In the genomic region with DNA sequence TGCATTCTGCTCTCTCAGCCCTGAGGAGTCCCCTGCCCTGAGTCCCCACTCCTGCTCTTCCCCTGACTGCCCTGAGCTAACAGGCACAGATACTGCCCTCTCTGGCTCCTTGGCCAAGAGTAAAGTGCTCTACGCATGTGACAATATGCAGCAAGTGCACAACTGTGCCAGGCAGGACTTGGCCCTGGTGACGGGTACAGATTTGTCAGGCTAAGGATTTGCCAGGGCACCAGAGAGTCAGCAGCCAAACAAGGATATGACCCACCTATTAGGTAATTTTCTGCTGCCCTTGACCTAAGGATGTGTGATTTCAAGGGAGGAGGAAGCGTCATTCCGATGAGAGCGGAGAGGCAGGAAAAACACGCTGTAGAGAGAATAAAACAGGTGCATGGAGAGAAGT, we compare ENCODE assay signal across 22 cellular contexts.
"Had no signal": no experiment of that assay in that cellular context is flagged by ENCODE, and none has a peak within 500 bp of the region (broad histone marks: within the 10 kb centered on the region; RNA-seq: fewer than 3 reads in every experiment).

No MANE protein-coding gene starts in this region.

- H3K36me3 Mint-ChIP-seq: naive B cell; stimulated activated memory B cell treated with anti-CD40 and anti-IgM and Interleukin-4, amounts not matched to agents 10 μg/mL and 1 μg/mL and 100 μg/mL, for 72 hours had no signal

- H3K27me3 Mint-ChIP-seq: activated CD4-positive, alpha-beta memory T cell treated with anti-CD3 and anti-CD28 coated beads, Interleukin-2, amount 10 ng/mL, durations not matched to agents 7 days and 5 days; stimulated activated memory B cell treated with anti-CD40 and anti-IgM and Interleukin-4, amounts not matched to agents 10 μg/mL and 1 μg/mL and 100 μg/mL, for 72 hours had no signal

- H3K27ac ChIP-seq: ascending aorta, ovary, thoracic aorta, upper lobe of left lung had no signal

- H3K9me3 ChIP-seq: ascending aorta, ovary, thoracic aorta, upper lobe of left lung had no signal

- H3K4me3 ChIP-seq: ascending aorta, ovary, smooth muscle cell, thoracic aorta, upper lobe of left lung had no signal

- H3K4me1 ChIP-seq: ascending aorta, upper lobe of left lung had no signal

- H3K27ac Mint-ChIP-seq: activated B cell treated with CpG ODN at 0.5 μM for 24 hours; activated CD4-positive, alpha-beta memory T cell treated with anti-CD3 and anti-CD28 coated beads, Interleukin-2, amount 10 ng/mL, durations not matched to agents 7 days and 5 days; dendritic cell treated with granulocyte-macrophage colony-stimulating factor and Interleukin-4, amounts not matched to agents 40 ng/mL and 50 ng/mL, for 4 days; naive B cell; stimulated activated memory B cell treated with anti-CD40 and anti-IgM and Interleukin-4, amounts not matched to agents 10 μg/mL and 1 μg/mL and 100 μg/mL, for 72 hours had no signal

- H3K9me3 Mint-ChIP-seq: activated B cell treated with CpG ODN at 0.5 μM for 24 hours; activated CD4-positive, alpha-beta memory T cell treated with anti-CD3 and anti-CD28 coated beads, Interleukin-2, amount 10 ng/mL, durations not matched to agents 7 days and 5 days; dendritic cell treated with granulocyte-macrophage colony-stimulating factor and Interleukin-4, amounts not matched to agents 40 ng/mL and 50 ng/mL, for 4 days had no signal

- H3K4me3 Mint-ChIP-seq: activated B cell treated with CpG ODN at 0.5 μM for 24 hours; activated CD4-positive, alpha-beta memory T cell treated with anti-CD3 and anti-CD28 coated beads, Interleukin-2, amount 10 ng/mL, durations not matched to agents 7 days and 5 days; dendritic cell treated with granulocyte-macrophage colony-stimulating factor and Interleukin-4, amounts not matched to agents 40 ng/mL and 50 ng/mL, for 4 days; naive B cell; stimulated activated memory B cell treated with anti-CD40 and anti-IgM and Interleukin-4, amounts not matched to agents 10 μg/mL and 1 μg/mL and 100 μg/mL, for 72 hours had no signal

- H3K27me3 ChIP-seq: ascending aorta, ovary, upper lobe of left lung had no signal

- H3K36me3 ChIP-seq: ascending aorta, ovary, thoracic aorta, upper lobe of left lung had no signal

- DNase-seq: activated B cell treated with CpG ODN at 0.5 μM for 24 hours; activated CD4-positive, alpha-beta memory T cell treated with anti-CD3 and anti-CD28 coated beads, Interleukin-2, amount 10 ng/mL, durations not matched to agents 7 days and 5 days; activated CD4-positive, alpha-beta T cell treated with anti-CD3 and anti-CD28 coated beads for 48 hours; activated effector memory CD4-positive, alpha-beta T cell treated with anti-CD3 and anti-CD28 coated beads, Interleukin-2, amount 50 U/mL, for 16 hours; activated naive CD4-positive, alpha-beta T cell treated with anti-CD3 and anti-CD28 coated beads, Interleukin-2, amount 50 U/mL, for 16 hours; activated T-cell treated with anti-CD3 and anti-CD28 coated beads, Interleukin-2, amount 50 U/mL, for 1 hour; effector memory CD4-positive, alpha-beta T cell; foreskin fibroblast; kidney; naive B cell; ovary; stimulated activated CD4-positive, alpha-beta T cell treated with anti-CD3 and anti-CD28 coated beads, Interleukin-4, amount 100 ng/mL, for 1 hour; T-helper 1 cell; T-helper 9 cell; upper lobe of left lung had no signal

- ATAC-seq: left lobe of liver, sciatic nerve had no signal

- H3K4me1 Mint-ChIP-seq: activated B cell treated with CpG ODN at 0.5 μM for 24 hours; activated CD4-positive, alpha-beta memory T cell treated with anti-CD3 and anti-CD28 coated beads, Interleukin-2, amount 10 ng/mL, durations not matched to agents 7 days and 5 days; naive B cell; stimulated activated memory B cell treated with anti-CD40 and anti-IgM and Interleukin-4, amounts not matched to agents 10 μg/mL and 1 μg/mL and 100 μg/mL, for 72 hours had no signal
